ENCODE assay signal across 23 cellular contexts in the genomic region with DNA sequence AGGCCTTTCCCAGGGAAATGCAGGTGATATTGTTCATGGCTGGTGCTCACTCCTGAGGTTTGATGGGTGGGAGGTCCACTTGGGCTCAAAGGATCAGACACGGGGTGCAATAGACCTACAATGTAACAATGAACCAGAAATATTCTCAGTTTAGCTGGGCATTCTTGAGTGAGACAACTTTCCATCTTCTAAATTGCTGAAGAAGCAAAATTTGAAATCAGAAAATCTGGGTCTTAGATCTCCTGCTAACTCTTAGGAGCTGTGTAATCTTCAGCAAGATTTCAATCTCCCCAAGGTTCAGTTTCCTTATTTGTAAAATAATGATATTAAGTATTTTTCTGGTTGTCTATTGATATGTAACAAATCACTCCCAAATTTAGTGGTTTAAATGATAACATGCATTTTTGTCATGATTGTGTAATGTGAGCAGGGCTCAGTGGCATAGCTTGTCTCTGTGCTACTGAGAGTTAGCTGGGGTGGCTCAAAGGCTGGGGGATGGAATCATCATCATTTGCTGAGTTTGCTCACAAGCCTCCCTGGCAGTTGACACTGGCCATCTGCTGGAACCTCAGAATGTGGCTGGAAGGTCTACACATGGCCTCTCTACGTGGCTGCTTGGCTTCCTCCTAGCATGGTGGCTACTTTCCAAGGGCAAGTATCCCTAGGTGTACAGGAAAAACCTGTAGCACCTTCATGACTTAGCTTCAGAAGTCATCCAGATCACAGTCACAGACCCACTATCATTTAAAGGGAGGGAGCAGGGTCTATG.
"Had no signal": no experiment of that assay in that cellular context is flagged by ENCODE, and none has a peak within 500 bp of the region (broad histone marks: within the 10 kb centered on the region; RNA-seq: fewer than 3 reads in every experiment).

No MANE protein-coding gene starts in this region.

- H3K4me3 ChIP-seq: SJSA1, SK-N-MC had no signal

- H3K27me3 ChIP-seq: SJSA1 had no signal

- DNase-seq: Kasumi-1, MM.1S, NCI-H1092 treated with DMSO at 0.1 percent for 48 hours, NCI-H1436, NCI-H187, NCI-H2029, NCI-H2081 treated with DMSO at 0.1 percent for 48 hours, NCI-H2171, NCI-H226, NCI-H446, NCI-H510A, NCI-H524 treated with DMSO at 0.1 percent for 48 hours, NCI-H69, NCI-H774, Right ventricle myocardium superior, RPMI8226, SIG-M5 had no signal

- H3K27ac ChIP-seq: HL-60, KMS-11, SJSA1, SK-N-MC had no signal

- H3K36me3 ChIP-seq: SJSA1 had no signal

- H3K9ac ChIP-seq: KMS-11 had no signal

- H3K4me1 ChIP-seq: SJSA1 had no signal

- FAIRE-seq: HTR-8/SVneo, RCC 7860 had no signal

- H3K9me3 ChIP-seq: SJSA1 had no signal

- H3K4me2 ChIP-seq: KMS-11 had no signal
